Comparison of ENCODE assay signal across 13 cellular contexts in the genomic region with DNA sequence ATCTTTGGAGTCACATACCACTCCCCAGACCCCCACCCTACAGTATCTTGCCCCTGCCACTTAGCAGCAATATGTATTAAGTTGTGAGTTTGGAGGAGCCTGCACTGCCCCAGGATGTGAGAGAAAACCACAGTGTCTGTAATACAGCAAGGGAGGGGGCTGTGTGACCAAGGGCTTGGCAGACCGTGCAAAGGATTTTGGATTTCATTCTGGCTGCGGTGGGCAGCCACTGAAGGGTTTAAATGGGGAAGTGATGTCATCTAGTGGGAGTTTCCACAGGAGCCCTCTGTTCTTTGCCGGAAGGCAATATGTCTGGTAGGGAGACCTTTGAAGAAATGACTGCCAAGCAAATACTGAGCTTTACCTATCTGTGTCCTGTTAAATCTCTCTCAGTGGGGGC.
A peak's percentile ranks its signal among the peaks of the same experiment; 100 is the strongest.
DNase-seq lines count a peak whose midpoint lies in the region; ATAC-seq and TF ChIP-seq lines count a peak whose summit lies in the region.
"Had no signal": no experiment of that assay in that cellular context is flagged by ENCODE, and none has a peak within 500 bp of the region (broad histone marks: within the 10 kb centered on the region; RNA-seq: fewer than 3 reads in every experiment).

No MANE protein-coding gene starts in this region.

- H3K36me3 ChIP-seq in CD4-positive, alpha-beta memory T cell (ENCODE audit: insufficient read depth, low read length), result no peaks in the 10 kb centered on the region
- no peaks in the 10 kb centered on the region for H3K36me3 ChIP-seq in right lobe of liver
- H3K36me3 ChIP-seq in uterus, result no peaks in the 10 kb centered on the region
- H3K36me3 ChIP-seq: transverse colon had no signal

- 50% methylated on average over 3 of the region's 3 CpGs for WGBS in right lobe of liver (ENCODE audit: insufficient coverage, low coverage, low lambda C conversion rate, missing lambda C conversion rate)

- ATAC-seq in GM19467 (IDR thresholded peaks at IDR 0.05; ENCODE audit: unreplicated experiment) (peak; percentile 67), HG03108 (IDR thresholded peaks at IDR 0.05; ENCODE audit: unreplicated experiment) (peak; percentile 79), right lobe of liver (no peak)
- ATAC-seq: activated T-helper 17 cell treated with anti-CD3 and anti-CD28 coated beads, Interleukin-2, amount 50 U/mL, for 72 hours had no signal

- TF ChIP-seq CTCF in GM12865 (IDR thresholded peaks at IDR 0.05; ENCODE audit: insufficient read depth, low read depth, low read length, missing control alignments) (no peak), right lobe of liver (IDR thresholded peaks at IDR 0.05) (no peak), uterus (IDR thresholded peaks at IDR 0.05) (no peak)

- no peaks in the 10 kb centered on the region for H3K36me3 Mint-ChIP-seq in CD4-positive, alpha-beta memory T cell
- no peaks in the 10 kb centered on the region for H3K36me3 Mint-ChIP-seq in activated T-cell treated with anti-CD3 and anti-CD28 coated beads, Interleukin-2, amount 50 U/mL, for 24 hours (ENCODE audit: low read depth)

- H3K27me3 ChIP-seq in CD4-positive, alpha-beta memory T cell (ENCODE audit: insufficient read depth, low read length), result no peaks in the 10 kb centered on the region
- H3K27me3 ChIP-seq in right lobe of liver (no peaks in the 10 kb centered on the region), uterus (no peaks in the 10 kb centered on the region)
- H3K27me3 ChIP-seq: transverse colon had no signal

- CTCF ChIA-PET in CD4-positive, alpha-beta memory T cell (lab: Charles Lee; ENCODE audit: partially characterized antibody), result no interaction called here

- no peaks in the 10 kb centered on the region for H3K4me1 ChIP-seq in CD4-positive, alpha-beta memory T cell (ENCODE audit: insufficient read depth, low read length)
- no peaks in the 10 kb centered on the region for H3K4me1 ChIP-seq in right lobe of liver
- H3K4me1 ChIP-seq in uterus, result no peaks in the 10 kb centered on the region
- H3K4me1 ChIP-seq: transverse colon had no signal

- intact Hi-C loops in CD4-positive, alpha-beta memory T cell (cut with micrococcal nuclease), result no loop called here
- intact Hi-C loops in right lobe of liver (cut with DNase I), result no loop called here
- intact Hi-C loops in uterus (cut with DNase I; ENCODE audit: low total_unique reads), result no loop called here

- DNase-seq in GM12865 (ENCODE audit: low read depth) (peak; percentile 88), UCSD-AML1 (lab: John Stamatoyannopoulos, UW; ENCODE audit: unreplicated experiment) (peak; percentile 56), right lobe of liver (no peak), uterus (no peak)
- no peak for DNase-seq in CD4-positive, alpha-beta memory T cell
- no peak for DNase-seq in activated T-cell treated with anti-CD3 and anti-CD28 coated beads, Interleukin-2, amount 50 U/mL, for 24 hours
- DNase-seq: NCI-H1694 treated with DMSO at 0.1 percent for 48 hours, transverse colon had no signal

- H3K9me3 Mint-ChIP-seq in CD4-positive, alpha-beta memory T cell, result peaks cover 0 to 1% (median 0%) of the 10 kb centered on the region in 8 donors
- H3K9me3 Mint-ChIP-seq in activated T-cell treated with anti-CD3 and anti-CD28 coated beads, Interleukin-2, amount 50 U/mL, for 24 hours, result no peaks in the 10 kb centered on the region
- H3K9me3 Mint-ChIP-seq: activated T-helper 17 cell treated with anti-CD3 and anti-CD28 coated beads, Interleukin-2, amount 50 U/mL, for 72 hours; T-helper 1 cell treated with Interleukin-12 subunit alpha and Interleukin-12 subunit beta and Interleukin-4 antibody, amounts not matched to agents 30 μg/mL and 1 μg/mL, for 36 hours had no signal

- no peak overlapping the region for H3K4me3 Mint-ChIP-seq in CD4-positive, alpha-beta memory T cell
- H3K4me3 Mint-ChIP-seq in activated T-cell treated with anti-CD3 and anti-CD28 coated beads, Interleukin-2, amount 50 U/mL, for 24 hours, result no peak overlapping the region
- H3K4me3 Mint-ChIP-seq: activated T-helper 17 cell treated with anti-CD3 and anti-CD28 coated beads, Interleukin-2, amount 50 U/mL, for 72 hours; B cell; T-helper 1 cell treated with Interleukin-12 subunit alpha and Interleukin-12 subunit beta and Interleukin-4 antibody, amounts not matched to agents 30 μg/mL and 1 μg/mL, for 36 hours had no signal

- H3K27ac ChIP-seq in CD4-positive, alpha-beta memory T cell (ENCODE audit: low read depth, low read length), result no peak overlapping the region
- no peak overlapping the region for H3K27ac ChIP-seq in right lobe of liver
- no peak overlapping the region for H3K27ac ChIP-seq in uterus
- H3K27ac ChIP-seq: transverse colon had no signal

- H3K4me1 Mint-ChIP-seq in CD4-positive, alpha-beta memory T cell, result peaks cover 0 to 4% (median 1%) of the 10 kb centered on the region in 4 donors
- peaks cover 3% of the 10 kb centered on the region for H3K4me1 Mint-ChIP-seq in activated T-cell treated with anti-CD3 and anti-CD28 coated beads, Interleukin-2, amount 50 U/mL, for 24 hours (ENCODE audit: low read depth)
- H3K4me1 Mint-ChIP-seq: activated T-helper 17 cell treated with anti-CD3 and anti-CD28 coated beads, Interleukin-2, amount 50 U/mL, for 72 hours had no signal

- H3K4me3 ChIP-seq in GM12865 (ENCODE audit: low read depth, low read length) (no peak overlapping the region), right lobe of liver (no peak overlapping the region), uterus (no peak overlapping the region)
- no peak overlapping the region for H3K4me3 ChIP-seq in CD4-positive, alpha-beta memory T cell (ENCODE audit: low read length in 2 of 2)
- H3K4me3 ChIP-seq: transverse colon had no signal

- TF ChIP-seq POLR2A in right lobe of liver (IDR thresholded peaks at IDR 0.05) (no peak), uterus (IDR thresholded peaks at IDR 0.05) (no peak)

- H3K27me3 Mint-ChIP-seq in CD4-positive, alpha-beta memory T cell, result peaks cover 0 to 1% of the 10 kb centered on the region in 2 donors
- H3K27me3 Mint-ChIP-seq in activated T-cell treated with anti-CD3 and anti-CD28 coated beads, Interleukin-2, amount 50 U/mL, for 24 hours, result peaks cover 2% of the 10 kb centered on the region

- no peak overlapping the region for H3K27ac Mint-ChIP-seq in CD4-positive, alpha-beta memory T cell
- H3K27ac Mint-ChIP-seq in activated T-cell treated with anti-CD3 and anti-CD28 coated beads, Interleukin-2, amount 50 U/mL, for 24 hours, result no peak overlapping the region
- H3K27ac Mint-ChIP-seq: activated T-helper 17 cell treated with anti-CD3 and anti-CD28 coated beads, Interleukin-2, amount 50 U/mL, for 72 hours; B cell; T-helper 1 cell treated with Interleukin-12 subunit alpha and Interleukin-12 subunit beta and Interleukin-4 antibody, amounts not matched to agents 30 μg/mL and 1 μg/mL, for 36 hours had no signal

- POLR2A ChIA-PET in CD4-positive, alpha-beta memory T cell (lab: Charles Lee; ENCODE audit: partially characterized antibody), result no interaction called here

- H3K9me3 ChIP-seq in CD4-positive, alpha-beta memory T cell (ENCODE audit: control insufficient read depth in 1 of 2, low read length in 2 of 2), result no peaks in the 10 kb centered on the region
- H3K9me3 ChIP-seq in right lobe of liver, result no peaks in the 10 kb centered on the region
- H3K9me3 ChIP-seq in uterus, result no peaks in the 10 kb centered on the region
- H3K9me3 ChIP-seq: transverse colon had no signal

Comparison
In these comparisons a context has a peak if more than half of its experiments do, and no peak if none do; other contexts are left out.
1. DNase-seq: peak in GM12865 (single experiment) and UCSD-AML1 (single experiment); none in CD4-positive, alpha-beta memory T cell (0 of 5), activated T-cell treated with anti-CD3 and anti-CD28 coated beads, Interleukin-2, amount 50 U/mL, for 24 hours (single experiment), right lobe of liver (0 of 3) and uterus (0 of 2).
2. ATAC-seq: peak in GM19467 (single experiment) and HG03108 (single experiment); none in right lobe of liver (0 of 4).